Comparison of ENCODE assay signal across 1 cellular context in genomic region chr16:1309888-1310831, GRCh38.
A peak's percentile ranks its signal among the peaks of the same experiment; 100 is the strongest.
TF ChIP-seq lines count a peak whose summit lies in the region.

No MANE protein-coding gene starts in this region.

TF ChIP-seq in HepG2, 621 proteins besides CTCF, POLR2A, EP300 and RAD21 (continued from another document):
- 0 out of 2 replicates have a peak, but pooled peaks have one; percentile 14 for TF ChIP-seq ZFX (CRISPR knock-in tag; IDR thresholded peaks at IDR 0.05; ENCODE audit: low read depth)
- no peak for TF ChIP-seq HNF1B (CRISPR knock-in tag; IDR thresholded peaks at IDR 0.05)
- TF ChIP-seq NFE2L1 (CRISPR knock-in tag; IDR thresholded peaks at IDR 0.05; ENCODE audit: borderline replicate concordance) = no peak
- TF ChIP-seq ZBTB4 (CRISPR knock-in tag; IDR thresholded peaks at IDR 0.05; ENCODE audit: borderline replicate concordance) = no peak
- TF ChIP-seq GABPA (IDR thresholded peaks at IDR 0.05; ENCODE audit: low read depth, low read length) = peak; percentile 29
- no peak for TF ChIP-seq GABPA (CRISPR knock-in tag; IDR thresholded peaks at IDR 0.05; ENCODE audit: low read depth)
- TF ChIP-seq ZNF737 (CRISPR knock-in tag; IDR thresholded peaks at IDR 0.05; ENCODE audit: borderline replicate concordance) = no peak; the same call in 1 of the 2 replicates
- peak; percentile 22; the same call in 1 of the 2 replicates for TF ChIP-seq SIN3A (IDR thresholded peaks at IDR 0.05; ENCODE audit: borderline replicate concordance, low read depth, low read length)
- TF ChIP-seq NFE2L2 (IDR thresholded peaks at IDR 0.05; ENCODE audit: low read length) = no peak
- no peak for TF ChIP-seq HNRNPLL (IDR thresholded peaks at IDR 0.05; ENCODE audit: low read depth, low read length, poor library complexity, severe bottlenecking)
- TF ChIP-seq HMGXB4 (CRISPR knock-in tag; IDR thresholded peaks at IDR 0.05; ENCODE audit: borderline replicate concordance in 1 of 2, low read depth in 1 of 2) = 0 out of 4 replicates have a peak, but pooled peaks of 1 of the 2 experiments have one; percentile 18
- 0 out of 2 replicates have a peak, but pooled peaks have one; percentile 42 for TF ChIP-seq ZBTB2 (CRISPR knock-in tag; IDR thresholded peaks at IDR 0.05; ENCODE audit: low read depth)
- TF ChIP-seq MYC (CRISPR knock-in tag; IDR thresholded peaks at IDR 0.05; ENCODE audit: borderline replicate concordance) = peak; percentile 17; the same call in 1 of the 2 replicates
- TF ChIP-seq HNF4A (CRISPR knock-in tag; IDR thresholded peaks at IDR 0.05) = no peak
- no peak for TF ChIP-seq ZNF280B (CRISPR knock-in tag; IDR thresholded peaks at IDR 0.05; ENCODE audit: borderline replicate concordance)
- TF ChIP-seq ZFP36 (IDR thresholded peaks at IDR 0.05; ENCODE audit: borderline replicate concordance, low read depth, low read length, partially characterized antibody) = no peak
